ENCODE assay signal across 18 cellular contexts in the genomic region with DNA sequence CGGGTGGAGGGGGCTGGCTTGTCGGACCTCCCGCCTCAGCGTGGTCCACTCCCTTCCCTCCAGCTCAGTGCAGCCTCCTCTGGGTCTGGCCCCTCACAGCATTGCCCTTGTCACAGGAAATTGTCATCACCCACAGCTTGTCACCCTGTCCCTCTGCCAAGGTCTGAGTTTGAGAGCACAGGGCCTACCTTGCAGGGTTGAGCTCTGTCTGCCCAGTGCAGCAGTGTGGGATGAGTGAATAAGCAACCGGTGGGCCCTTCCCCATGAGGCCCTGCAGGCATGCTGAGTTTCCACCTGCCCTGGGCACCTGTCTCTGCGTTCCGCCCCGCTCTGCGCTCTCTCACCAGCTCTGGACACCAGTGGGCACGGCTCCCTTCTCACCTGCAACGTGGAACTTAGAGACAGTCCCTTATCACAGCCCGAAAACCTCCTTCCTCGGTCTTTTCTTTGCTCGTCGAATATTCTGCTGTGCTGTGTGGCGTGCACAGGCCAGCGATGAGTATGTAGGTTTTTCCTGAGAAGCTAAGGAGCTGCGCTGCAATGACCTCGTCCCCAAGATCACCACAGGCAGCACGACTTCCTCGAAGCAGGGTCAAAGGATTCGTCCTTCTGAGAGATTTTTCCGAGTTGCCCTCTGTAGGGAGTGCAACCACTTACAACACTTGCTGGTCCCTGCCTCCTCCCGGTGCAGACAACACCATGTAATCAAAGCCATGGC. TPM values are rescaled to one million over a fixed set of nuclear protein-coding genes. Genes with fewer than 3 reads are reported as not detected.
DNase-seq lines count a peak whose midpoint lies in the region; ATAC-seq and TF ChIP-seq lines count a peak whose summit lies in the region.
"Had no signal": no experiment of that assay in that cellular context is flagged by ENCODE, and none has a peak within 500 bp of the region (broad histone marks: within the 10 kb centered on the region; RNA-seq: fewer than 3 reads in every experiment).

No MANE protein-coding gene starts in this region.

- intact Hi-C loops in left ventricle myocardium inferior (cut with micrococcal nuclease), result no loop called here

- ATAC-seq in DND-41 (ENCODE audit: insufficient read depth, low read depth), result peak; percentile 31; the same call in 2 of the 3 replicates
- ATAC-seq: left lobe of liver had no signal

- H3K9me3 ChIP-seq in DND-41 (ENCODE audit: insufficient read depth, low read length, severe bottlenecking) (no peaks in the 10 kb centered on the region), SJSA1 (replicated peaks) (no peaks in the 10 kb centered on the region), left ventricle myocardium inferior (replicated peaks) (no peaks in the 10 kb centered on the region), BE2C (no peaks in the 10 kb centered on the region)
- H3K9me3 ChIP-seq: esophagus muscularis mucosa, neutrophil had no signal

- H3K27me3 ChIP-seq in DND-41 (ENCODE audit: insufficient read depth, low read length, poor library complexity), result no peaks in the 10 kb centered on the region
- H3K27me3 ChIP-seq in SJSA1 (replicated peaks), result no peaks in the 10 kb centered on the region
- no peaks in the 10 kb centered on the region for H3K27me3 ChIP-seq in left ventricle myocardium inferior (ENCODE audit: low read depth)
- no peaks in the 10 kb centered on the region for H3K27me3 ChIP-seq in BE2C
- H3K27me3 ChIP-seq: esophagus muscularis mucosa, neutrophil had no signal

- H3K27ac ChIP-seq in DND-41 (ENCODE audit: low read length), result peak overlapping the region; percentile 37; the same call in 1 of the 2 replicates
- peak overlapping the region; percentile 5; the same call in 1 of the 2 replicates for H3K27ac ChIP-seq in SJSA1
- H3K27ac ChIP-seq in left ventricle myocardium inferior (replicated peaks), result peak overlapping the region; percentile 95
- H3K27ac ChIP-seq: neutrophil, SK-N-MC had no signal

- no peak overlapping the region for H3K4me3 Mint-ChIP-seq in nephron progenitor cell
- H3K4me3 Mint-ChIP-seq: activated CD4-positive, alpha-beta memory T cell treated with anti-CD3 and anti-CD28 coated beads for 36 hours had no signal

- H3K4me1 ChIP-seq in DND-41 (ENCODE audit: insufficient read depth, low read length), result peaks cover 13% of the 10 kb centered on the region; the same call in 1 of the 2 replicates
- H3K4me1 ChIP-seq in SJSA1 (replicated peaks), result peaks cover 79% of the 10 kb centered on the region
- peaks cover 83% of the 10 kb centered on the region for H3K4me1 ChIP-seq in left ventricle myocardium inferior
- no peaks in the 10 kb centered on the region for H3K4me1 ChIP-seq in BE2C

- peaks cover 7% of the 10 kb centered on the region for H3K27me3 Mint-ChIP-seq in nephron progenitor cell (ENCODE audit: low read depth, poor library complexity)
- H3K27me3 Mint-ChIP-seq: activated CD4-positive, alpha-beta memory T cell treated with anti-CD3 and anti-CD28 coated beads for 36 hours had no signal

- H3K9ac ChIP-seq in DND-41 (ENCODE audit: low read depth, low read length), result no peak overlapping the region

- H3K9me3 Mint-ChIP-seq in nephron progenitor cell, result no peaks in the 10 kb centered on the region
- H3K9me3 Mint-ChIP-seq: activated CD4-positive, alpha-beta memory T cell treated with anti-CD3 and anti-CD28 coated beads for 36 hours had no signal

- no peak overlapping the region for H3K4me2 ChIP-seq in DND-41 (ENCODE audit: insufficient read depth, low read length)

- DNase-seq in DND-41, result no peak
- DNase-seq in SJSA1 (ENCODE audit: low read depth in 1 of 2, low spot score in 2 of 2), result no peak
- DNase-seq in left ventricle myocardium inferior, result peak; percentile 60
- DNase-seq in nephron progenitor cell, result no peak
- no peak for DNase-seq in BE2C
- no peak for DNase-seq in LoVo (ENCODE audit: low spot score)
- DNase-seq in kidney glomerular epithelial cell (lab: John Stamatoyannopoulos, UW), result no peak
- DNase-seq in stimulated activated CD8-positive, alpha-beta memory T cell treated with anti-CD3 and anti-CD28 coated beads, Interleukin-4, amount 100 ng/mL, for 48 hours, result no peak
- DNase-seq: activated CD4-positive, alpha-beta memory T cell treated with anti-CD3 and anti-CD28 coated beads for 36 hours; cortex of kidney; GOT3; head of caudate nucleus; NCI-H1105 treated with DMSO at 0.1 percent for 48 hours; stimulated activated CD4-positive, alpha-beta T cell treated with anti-CD3 and anti-CD28 coated beads, Interleukin-4, amount 100 ng/mL, for 1 hour had no signal

- H3K27ac Mint-ChIP-seq in nephron progenitor cell, result peak overlapping the region; percentile 75
- H3K27ac Mint-ChIP-seq: activated CD4-positive, alpha-beta memory T cell treated with anti-CD3 and anti-CD28 coated beads for 36 hours had no signal

- H3K4me3 ChIP-seq in DND-41 (ENCODE audit: low read depth in 1 of 2, low read length in 2 of 2) (no peak overlapping the region), SJSA1 (no peak overlapping the region), left ventricle myocardium inferior (peak overlapping the region; percentile 11), BE2C (ENCODE audit: low read depth, low read length) (no peak overlapping the region)
- H3K4me3 ChIP-seq: esophagus muscularis mucosa, SK-N-MC had no signal

- H3K36me3 ChIP-seq in DND-41 (ENCODE audit: insufficient read depth, low read length), result no peaks in the 10 kb centered on the region
- peaks cover 36% of the 10 kb centered on the region for H3K36me3 ChIP-seq in SJSA1
- H3K36me3 ChIP-seq in left ventricle myocardium inferior, result no peaks in the 10 kb centered on the region
- no peaks in the 10 kb centered on the region for H3K36me3 ChIP-seq in BE2C
- H3K36me3 ChIP-seq: esophagus muscularis mucosa, neutrophil had no signal

- TF ChIP-seq CTCF in DND-41 (IDR thresholded peaks at IDR 0.05; ENCODE audit: borderline replicate concordance, extremely low read depth, low read length, poor library complexity, severe bottlenecking), result no peak
- TF ChIP-seq CTCF in left ventricle myocardium inferior (IDR thresholded peaks at IDR 0.05; ENCODE audit: borderline replicate concordance), result no peak
- TF ChIP-seq CTCF in nephron progenitor cell (IDR thresholded peaks at IDR 0.05), result no peak
- TF ChIP-seq CTCF in BE2C (IDR thresholded peaks at IDR 0.05; ENCODE audit: low read depth, low read length), result no peak

- H4K20me1 ChIP-seq in DND-41 (ENCODE audit: insufficient read depth, low read length), result no peaks in the 10 kb centered on the region

- peaks cover 80% of the 10 kb centered on the region for H3K4me1 Mint-ChIP-seq in nephron progenitor cell

- H3K36me3 Mint-ChIP-seq in nephron progenitor cell (ENCODE audit: low read depth), result no peaks in the 10 kb centered on the region
- H3K36me3 Mint-ChIP-seq: activated CD4-positive, alpha-beta memory T cell treated with anti-CD3 and anti-CD28 coated beads for 36 hours had no signal

- no peaks in the 10 kb centered on the region for H3K79me2 ChIP-seq in DND-41 (ENCODE audit: insufficient read depth, low read length)

- no peak overlapping the region for H2AFZ ChIP-seq in DND-41 (ENCODE audit: low read depth, low read length)

RNA-seq across cellular contexts. Expression of a gene that starts 26.9 kb away (rescaled TPM):
- 6.0 and 8.0 TPM in 2 replicates for total RNA-seq in SJSA1 (2014; rRNA removed; shearing (Covaris generic))
- 17.6 TPM for total RNA-seq in left ventricle myocardium inferior
- polyA plus RNA-seq in BE2C (2012; ENCODE audit: insufficient read depth, insufficient read length, low read depth), result 0.91 TPM

Comparison
In these comparisons a context has a peak if more than half of its experiments do, and no peak if none do; other contexts are left out.
1. H3K27ac ChIP-seq: peak in every context shown above with its lines; median percentile 95 in left ventricle myocardium inferior; 37 in DND-41; 5 in SJSA1.